In the genomic region with DNA sequence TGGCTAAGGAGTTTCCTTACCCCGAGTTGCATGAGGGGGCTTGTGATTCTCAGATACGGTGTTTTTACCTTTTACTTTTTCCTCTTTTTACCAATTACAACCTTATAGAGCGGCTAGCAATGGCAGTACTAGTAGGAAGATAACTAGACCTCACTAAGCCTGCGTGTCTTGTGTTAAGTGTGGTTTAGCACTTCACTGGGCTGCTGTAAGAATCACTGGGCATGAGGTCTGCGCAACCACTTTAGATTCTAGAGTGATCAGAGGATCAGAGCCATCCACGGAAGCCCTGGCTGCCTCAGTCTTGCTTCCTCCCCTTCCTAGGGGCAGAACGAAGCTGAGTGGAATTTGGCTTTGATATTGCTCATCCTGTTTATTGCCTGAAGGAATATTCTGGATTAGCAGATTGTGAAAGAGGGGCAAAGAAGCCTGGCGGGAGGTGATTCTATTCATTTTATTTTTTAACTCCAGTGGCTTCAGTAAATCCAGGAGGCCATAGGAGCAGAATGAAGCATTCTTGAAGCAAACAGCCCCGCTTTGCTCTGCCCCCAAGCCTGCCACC, we compare ENCODE assay signal across 14 cellular contexts.
DNase-seq lines count a peak whose midpoint lies in the region; ATAC-seq and TF ChIP-seq lines count a peak whose summit lies in the region.
"Had no signal": no experiment of that assay in that cellular context is flagged by ENCODE, and none has a peak within 500 bp of the region (broad histone marks: within the 10 kb centered on the region; RNA-seq: fewer than 3 reads in every experiment).

No MANE protein-coding gene starts in this region.

- ATAC-seq in GM21717 (IDR thresholded peaks at IDR 0.05; ENCODE audit: unreplicated experiment) (peak; percentile 45), psoas muscle (no peak)
- ATAC-seq: naive thymus-derived CD8-positive, alpha-beta T cell had no signal

- CTCF ChIA-PET in CD8-positive, alpha-beta memory T cell (lab: Charles Lee), result interaction anchor here (1.6 kb wide), 1 partner anchor 62 kb away, joined by 5 read pairs; no protein-coding TSS in a partner anchor

- POLR2A ChIA-PET in CD8-positive, alpha-beta memory T cell (lab: Charles Lee), result no interaction called here

- intact Hi-C loops in psoas muscle (cut with DNase I), result loop anchor here in 1 of 2 donors (10.0 kb wide), 1 partner anchor 186 kb away; no protein-coding TSS in a partner anchor

- H3K9me3 ChIP-seq in CD8-positive, alpha-beta memory T cell (ENCODE audit: low read length), result no peaks in the 10 kb centered on the region
- H3K9me3 ChIP-seq in OCI-LY3 (ENCODE audit: insufficient read depth, low read length) (no peaks in the 10 kb centered on the region), psoas muscle (no peaks in the 10 kb centered on the region), BE2C (no peaks in the 10 kb centered on the region)
- H3K9me3 ChIP-seq: SJSA1 had no signal

- H3K36me3 Mint-ChIP-seq in CD8-positive, alpha-beta memory T cell, result peaks cover 0 to 3% (median 2%) of the 10 kb centered on the region in 3 donors
- no peaks in the 10 kb centered on the region for H3K36me3 Mint-ChIP-seq in glutamatergic neuron (ENCODE audit: unreplicated experiment)

- no peak for DNase-seq in CD8-positive, alpha-beta memory T cell
- DNase-seq in glutamatergic neuron (no peak), dermis blood vessel endothelial cell (no peak), psoas muscle (no peak), HuH-7.5 (ENCODE audit: low spot score) (no peak), BE2C (no peak)
- DNase-seq: activated CD4-positive, alpha-beta T cell treated with anti-CD3 and anti-CD28 coated beads for 36 hours; activated gamma-delta T cell; naive thymus-derived CD8-positive, alpha-beta T cell; NCI-H1092; NCI-H526 had no signal

- TF ChIP-seq CTCF in OCI-LY3 (IDR thresholded peaks at IDR 0.05; ENCODE audit: low read depth, low read length) (no peak), glutamatergic neuron (IDR thresholded peaks at IDR 0.05; ENCODE audit: partially characterized antibody, unreplicated experiment) (no peak), psoas muscle (IDR thresholded peaks at IDR 0.05) (no peak), BE2C (IDR thresholded peaks at IDR 0.05; ENCODE audit: low read depth, low read length) (no peak)

- H3K4me1 Mint-ChIP-seq in CD8-positive, alpha-beta memory T cell, result peaks cover 16 to 33% (median 25%) of the 10 kb centered on the region in 3 donors
- peaks cover 23% of the 10 kb centered on the region for H3K4me1 Mint-ChIP-seq in glutamatergic neuron (ENCODE audit: low read depth, unreplicated experiment)

- no peak overlapping the region for H3K27ac ChIP-seq in CD8-positive, alpha-beta memory T cell (ENCODE audit: low read depth, low read length)
- H3K27ac ChIP-seq in OCI-LY3 (ENCODE audit: low read length) (no peak overlapping the region), psoas muscle (no peak overlapping the region)
- H3K27ac ChIP-seq: SJSA1 had no signal

- WGBS in psoas muscle, 3 donors, result 74 to 89% (median 78%) methylated on average over 9 of the region's 9 CpGs

- no peak overlapping the region for H3K4me3 ChIP-seq in CD8-positive, alpha-beta memory T cell (ENCODE audit: low read length)
- no peak overlapping the region for H3K4me3 ChIP-seq in OCI-LY3 (ENCODE audit: low read length)
- no peak overlapping the region for H3K4me3 ChIP-seq in psoas muscle
- H3K4me3 ChIP-seq in BE2C (ENCODE audit: low read depth, low read length), result no peak overlapping the region
- H3K4me3 ChIP-seq: SJSA1 had no signal

- 0 out of 2 replicates have a peak overlapping the region, but pooled peaks have one; percentile 85 for H3K4me2 ChIP-seq in OCI-LY3 (ENCODE audit: low read length)

- no peak overlapping the region for H2AFZ ChIP-seq in OCI-LY3 (ENCODE audit: low read depth, low read length)

- no peak overlapping the region for H3K9ac ChIP-seq in OCI-LY3 (ENCODE audit: low read length)

- H3K27me3 Mint-ChIP-seq in CD8-positive, alpha-beta memory T cell, result peaks cover 0 to 2% of the 10 kb centered on the region in 2 donors
- H3K27me3 Mint-ChIP-seq in glutamatergic neuron (ENCODE audit: unreplicated experiment), result peaks cover 2% of the 10 kb centered on the region
- H3K27me3 Mint-ChIP-seq: activated CD4-positive, alpha-beta T cell treated with anti-CD3 and anti-CD28 coated beads for 36 hours had no signal

- H3K79me2 ChIP-seq in OCI-LY3 (ENCODE audit: low read length), result no peaks in the 10 kb centered on the region; the same call in 1 of the 2 replicates

- H3K4me1 ChIP-seq in CD8-positive, alpha-beta memory T cell (ENCODE audit: insufficient read depth, low read length), result no peaks in the 10 kb centered on the region
- peaks cover 24% of the 10 kb centered on the region for H3K4me1 ChIP-seq in OCI-LY3 (ENCODE audit: low read length)
- no peaks in the 10 kb centered on the region for H3K4me1 ChIP-seq in psoas muscle
- H3K4me1 ChIP-seq in BE2C, result peaks cover under 1% of the 10 kb centered on the region; the same call in 1 of the 2 replicates
- H3K4me1 ChIP-seq: SJSA1 had no signal

- peaks cover 0 to 7% (median 2%) of the 10 kb centered on the region in 5 donors for H3K9me3 Mint-ChIP-seq in CD8-positive, alpha-beta memory T cell
- no peaks in the 10 kb centered on the region for H3K9me3 Mint-ChIP-seq in glutamatergic neuron (ENCODE audit: unreplicated experiment)

- no peaks in the 10 kb centered on the region for H3K27me3 ChIP-seq in CD8-positive, alpha-beta memory T cell (ENCODE audit: insufficient read depth, low read length, poor library complexity, severe bottlenecking)
- 0 out of 2 replicates have a peak, but pooled peaks cover 3% of the 10 kb centered on the region for H3K27me3 ChIP-seq in OCI-LY3 (ENCODE audit: low read depth, low read length)
- no peaks in the 10 kb centered on the region for H3K27me3 ChIP-seq in psoas muscle (ENCODE audit: insufficient read depth in 3 of 3, low read length in 2 of 3)
- H3K27me3 ChIP-seq in BE2C, result no peaks in the 10 kb centered on the region
- H3K27me3 ChIP-seq: SJSA1 had no signal

- H3K27ac Mint-ChIP-seq in CD8-positive, alpha-beta memory T cell, result peak overlapping the region in 2 of 8 donors; percentile 44 to 76
- peak overlapping the region; percentile 87 for H3K27ac Mint-ChIP-seq in glutamatergic neuron (ENCODE audit: unreplicated experiment)
- H3K27ac Mint-ChIP-seq: activated CD4-positive, alpha-beta T cell treated with anti-CD3 and anti-CD28 coated beads for 36 hours; naive thymus-derived CD8-positive, alpha-beta T cell had no signal

- H4K20me1 ChIP-seq in OCI-LY3 (ENCODE audit: insufficient read depth, low read length), result no peaks in the 10 kb centered on the region

- no peaks in the 10 kb centered on the region for H3K36me3 ChIP-seq in CD8-positive, alpha-beta memory T cell (ENCODE audit: insufficient read depth, low read length)
- H3K36me3 ChIP-seq in OCI-LY3 (replicated peaks; ENCODE audit: low read depth, low read length) (no peaks in the 10 kb centered on the region), psoas muscle (ENCODE audit: insufficient read depth in 1 of 2, low read depth in 1 of 2) (no peaks in the 10 kb centered on the region), BE2C (no peaks in the 10 kb centered on the region)
- H3K36me3 ChIP-seq: SJSA1 had no signal

- peak overlapping the region in 4 of 7 donors; percentile 38 to 72 (median 64) for H3K4me3 Mint-ChIP-seq in CD8-positive, alpha-beta memory T cell
- H3K4me3 Mint-ChIP-seq in glutamatergic neuron (ENCODE audit: unreplicated experiment), result no peak overlapping the region
- H3K4me3 Mint-ChIP-seq: activated CD4-positive, alpha-beta T cell treated with anti-CD3 and anti-CD28 coated beads for 36 hours had no signal
